In genomic region chr18:24894880-24895279, GRCh38 we compare ENCODE assay signal across 14 cellular contexts.
A peak's percentile ranks its signal among the peaks of the same experiment; 100 is the strongest.
DNase-seq lines count a peak whose midpoint lies in the region; ATAC-seq and TF ChIP-seq lines count a peak whose summit lies in the region.
"Had no signal": no experiment of that assay in that cellular context is flagged by ENCODE, and none has a peak within 500 bp of the region (broad histone marks: within the 10 kb centered on the region; RNA-seq: fewer than 3 reads in every experiment).

No MANE protein-coding gene starts in this region.

- no peak overlapping the region for H2AFZ ChIP-seq in IMR-90 (replicated peaks; ENCODE audit: low read length, poor library complexity)
- peak overlapping the region; percentile 12 for H2AFZ ChIP-seq in neuronal stem cell (ENCODE audit: low read length)

- no TSS peak for BruUV-seq in IMR-90 (replicated peaks; lab: Mats Ljungman, UMichigan)

- H3K4me1 ChIP-seq in IMR-90 (ENCODE audit: control insufficient read depth, insufficient read depth, low read length) (peaks cover 11% of the 10 kb centered on the region), adipocyte (ENCODE audit: control insufficient read depth, insufficient read depth, low read length) (no peaks in the 10 kb centered on the region), neuronal stem cell (ENCODE audit: control insufficient read depth in 2 of 2, insufficient read depth in 1 of 2, low read depth in 1 of 2, low read length in 2 of 2) (peaks cover 0 to 4% of the 10 kb centered on the region in 2 donors), lower lobe of right lung (no peaks in the 10 kb centered on the region)
- H3K4me1 ChIP-seq: BLaER1, Caco-2, HAP-1 had no signal

- DNase-seq in IMR-90: peak; percentile 20
- DNase-seq in adipocyte (ENCODE audit: low read depth): peak; percentile 33
- peak; percentile 54 for DNase-seq in fibroblast of villous mesenchyme (ENCODE audit: low read depth)
- no peak for DNase-seq in neuronal stem cell (ENCODE audit: low spot score)
- DNase-seq in AML-193 (lab: John Stamatoyannopoulos, UW): no peak
- no peak for DNase-seq in lower lobe of right lung
- DNase-seq: Caco-2; CD8-positive, alpha-beta memory T cell; DMS53; HFFc6 had no signal

- no CpG with 5 or more reads among the region's 2 CpGs for WGBS in IMR-90 (ENCODE audit: extremely low coverage in 2 of 2, insufficient read length in 1 of 2), 2 experiments
- no CpG with 5 or more reads among the region's 2 CpGs for WGBS in neuronal stem cell (ENCODE audit: extremely low coverage in 2 of 2, insufficient read length in 2 of 2, insufficient replicate concordance in 1 of 2), 2 donors

- in situ Hi-C loops in IMR-90 (cut with MboI; ENCODE audit: low sequenced_read_pairs): no loop called here

- H3K27me3 ChIP-seq in IMR-90 (ENCODE audit: control insufficient read depth, insufficient read depth, low read length): no peaks in the 10 kb centered on the region; the same call in 1 of the 2 replicates
- H3K27me3 ChIP-seq in adipocyte (replicated peaks; ENCODE audit: control insufficient read depth, insufficient read depth, low read length): no peaks in the 10 kb centered on the region
- H3K27me3 ChIP-seq in neuronal stem cell (ENCODE audit: control insufficient read depth in 3 of 3, insufficient read depth in 3 of 3, low read depth in 1 of 3, low read length in 3 of 3): no peaks in the 10 kb centered on the region
- H3K27me3 ChIP-seq in lower lobe of right lung (ENCODE audit: low read depth): no peaks in the 10 kb centered on the region
- H3K27me3 ChIP-seq: BLaER1 had no signal

- H2BK5ac ChIP-seq in IMR-90 (ENCODE audit: low read depth, low read length, poor library complexity, severe bottlenecking) (no peak overlapping the region), neuronal stem cell (ENCODE audit: low read length) (no peak overlapping the region)

- H4K8ac ChIP-seq in IMR-90 (ENCODE audit: low read depth in 2 of 2, low read length in 2 of 2) (no peak overlapping the region), neuronal stem cell (ENCODE audit: low read depth, low read length) (no peak overlapping the region)

- H2BK12ac ChIP-seq in neuronal stem cell (ENCODE audit: low read length): no peak overlapping the region

- H3K4me3 ChIP-seq in IMR-90 (ENCODE audit: insufficient read depth, low read depth, low read length) (no peak overlapping the region), adipocyte (ENCODE audit: low read length) (no peak overlapping the region), fibroblast of villous mesenchyme (ENCODE audit: low read depth, low read length) (no peak overlapping the region), neuronal stem cell (ENCODE audit: low read length in 2 of 2) (no peak overlapping the region), lower lobe of right lung (no peak overlapping the region)
- H3K4me3 ChIP-seq: BLaER1, HAP-1 had no signal

- ATAC-seq in IMR-90 (ENCODE audit: low read depth): peak; percentile 57
- ATAC-seq in GM18873 (IDR thresholded peaks at IDR 0.05; ENCODE audit: low FRiP score, unreplicated experiment): no peak
- ATAC-seq in lower lobe of right lung: no peak

- CTCF ChIA-PET in IMR-90 (lab: Yijun Ruan, JAX): interaction anchor here (0.6 kb wide), 1 partner anchor 29 kb away, joined by 4 read pairs; no protein-coding TSS in a partner anchor

- intact Hi-C loops in IMR-90 (cut with micrococcal nuclease): loop anchor here (10.0 kb wide), 1 partner anchor 180 kb away; no protein-coding TSS in a partner anchor
- intact Hi-C loops in lower lobe of right lung (cut with DNase I): no loop called here

- H3K14ac ChIP-seq in IMR-90 (replicated peaks; ENCODE audit: low read depth, low read length) (no peak overlapping the region), neuronal stem cell (ENCODE audit: low read length) (no peak overlapping the region)

- H3K9me1 ChIP-seq in IMR-90 (ENCODE audit: insufficient read depth, low read length): no peaks in the 10 kb centered on the region; the same call in 1 of the 2 replicates

- no peak overlapping the region for H3K56ac ChIP-seq in IMR-90 (ENCODE audit: extremely low read depth, insufficient read depth, low read length)

- TF ChIP-seq RAD21 in IMR-90 (IDR thresholded peaks at IDR 0.05; ENCODE audit: low read length): no peak

- H2AK5ac ChIP-seq in IMR-90 (ENCODE audit: low read depth, low read length) (no peak overlapping the region), neuronal stem cell (ENCODE audit: low read depth, low read length) (no peak overlapping the region)

- H4K91ac ChIP-seq in IMR-90 (ENCODE audit: insufficient read depth, low read depth, low read length): no peak overlapping the region
- H4K91ac ChIP-seq in neuronal stem cell (ENCODE audit: low read depth, low read length, poor library complexity): no peak overlapping the region

- H3K9me3 ChIP-seq in IMR-90 (ENCODE audit: control insufficient read depth, insufficient read depth, low read length): no peaks in the 10 kb centered on the region
- H3K9me3 ChIP-seq in adipocyte (ENCODE audit: control insufficient read depth, low read length): no peaks in the 10 kb centered on the region
- H3K9me3 ChIP-seq in neuronal stem cell (replicated peaks in 1 of 2; ENCODE audit: control insufficient read depth in 2 of 2, insufficient read depth in 1 of 2, low read depth in 1 of 2, low read length in 2 of 2): no peaks in the 10 kb centered on the region
- H3K9me3 ChIP-seq in lower lobe of right lung: no peaks in the 10 kb centered on the region
- H3K9me3 ChIP-seq: BLaER1, Caco-2, HAP-1 had no signal

- H2BK120ac ChIP-seq in IMR-90 (ENCODE audit: low read depth, low read length): no peak overlapping the region
- H2BK120ac ChIP-seq in neuronal stem cell (ENCODE audit: low read depth, low read length): no peak overlapping the region

- H2BK15ac ChIP-seq in IMR-90 (ENCODE audit: low read depth, low read length) (no peak overlapping the region), neuronal stem cell (ENCODE audit: low read length) (no peak overlapping the region)

- H3K4me2 ChIP-seq in IMR-90 (ENCODE audit: low read depth, low read length): peak overlapping the region; percentile 39; the same call in 1 of the 2 replicates
- H3K4me2 ChIP-seq in neuronal stem cell (ENCODE audit: insufficient read depth, low read length, poor library complexity, severe bottlenecking): no peak overlapping the region
- H3K4me2 ChIP-seq: BLaER1 had no signal

- H4K5ac ChIP-seq in IMR-90 (ENCODE audit: low read depth, low read length): no peak overlapping the region

- POLR2A ChIA-PET in IMR-90 (lab: Charles Lee; ENCODE audit: unreplicated experiment): no interaction called here

- H3K23ac ChIP-seq in IMR-90 (ENCODE audit: low read depth, low read length): no peak overlapping the region
- H3K23ac ChIP-seq in neuronal stem cell (ENCODE audit: low read depth, low read length, poor library complexity): no peak overlapping the region

- dilution Hi-C loops in IMR-90 (cut with HindIII; ENCODE audit: low sequenced_read_pairs, unreplicated experiment): no loop called here

- no peak overlapping the region for H3K9ac ChIP-seq in IMR-90 (ENCODE audit: low read depth, low read length)
- H3K9ac ChIP-seq in adipocyte (ENCODE audit: low read length): no peak overlapping the region
- no peak overlapping the region for H3K9ac ChIP-seq in neuronal stem cell (ENCODE audit: low read depth, low read length, poor library complexity)
- H3K9ac ChIP-seq: BLaER1 had no signal

- H2BK20ac ChIP-seq in IMR-90 (ENCODE audit: low read depth, low read length): no peak overlapping the region; the same call in 1 of the 2 replicates

- TF ChIP-seq CTCF in IMR-90 (conservative IDR thresholded peaks at IDR 0.05; ENCODE audit: low read depth, low read length): no peak
- no peak for TF ChIP-seq CTCF in fibroblast of villous mesenchyme (IDR thresholded peaks at IDR 0.05; ENCODE audit: insufficient read depth, low read depth, low read length)
- no peak for TF ChIP-seq CTCF in lower lobe of right lung (IDR thresholded peaks at IDR 0.05)

- H3K18ac ChIP-seq in IMR-90 (ENCODE audit: low read depth, low read length) (no peak overlapping the region), neuronal stem cell (ENCODE audit: low read length) (no peak overlapping the region)

- no peaks in the 10 kb centered on the region for H4K20me1 ChIP-seq in IMR-90 (ENCODE audit: insufficient read depth, low read length)
- H4K20me1 ChIP-seq: BLaER1 had no signal

- H3K79me1 ChIP-seq in IMR-90 (ENCODE audit: low read depth in 1 of 2, low read length in 2 of 2): no peaks in the 10 kb centered on the region
- no peaks in the 10 kb centered on the region for H3K79me1 ChIP-seq in neuronal stem cell (ENCODE audit: low read depth, low read length)

- no peak for TF ChIP-seq POLR2A in IMR-90 (IDR thresholded peaks at IDR 0.05; ENCODE audit: low read depth, low read length)

- H2AK9ac ChIP-seq in IMR-90 (replicated peaks; ENCODE audit: low read depth, low read length, poor library complexity): no peak overlapping the region

- peak overlapping the region; percentile 2; the same call in 1 of the 2 replicates for H3K27ac ChIP-seq in IMR-90 (ENCODE audit: insufficient read depth, low read length)
- H3K27ac ChIP-seq in neuronal stem cell (replicated peaks; ENCODE audit: low read length): no peak overlapping the region
- H3K27ac ChIP-seq in lower lobe of right lung: no peak overlapping the region
- H3K27ac ChIP-seq: 22Rv1, BLaER1 had no signal

- H3K4ac ChIP-seq in IMR-90 (ENCODE audit: low read depth, low read length) (no peak overlapping the region), neuronal stem cell (ENCODE audit: low read length) (no peak overlapping the region)

- H3K36me3 ChIP-seq in IMR-90 (ENCODE audit: control insufficient read depth, insufficient read depth, low read length) (no peaks in the 10 kb centered on the region), adipocyte (ENCODE audit: control insufficient read depth, insufficient read depth, low read length, severe bottlenecking) (no peaks in the 10 kb centered on the region), neuronal stem cell (replicated peaks in 1 of 2; ENCODE audit: control insufficient read depth in 2 of 2, insufficient read depth in 2 of 2, low read length in 2 of 2) (no peaks in the 10 kb centered on the region), lower lobe of right lung (no peaks in the 10 kb centered on the region)
- H3K36me3 ChIP-seq: BLaER1, HAP-1 had no signal

TF ChIP-seq in IMR-90, 13 proteins besides CTCF, POLR2A, EP300 and RAD21 (continues in another document):
- TF ChIP-seq BHLHE40 (IDR thresholded peaks at IDR 0.05; ENCODE audit: low read depth, low read length): no peak
- no peak for TF ChIP-seq CEBPB (IDR thresholded peaks at IDR 0.05; ENCODE audit: low read depth, low read length)
- TF ChIP-seq MXI1 (IDR thresholded peaks at IDR 0.05; ENCODE audit: borderline replicate concordance, low read depth, low read length): no peak
- TF ChIP-seq FOS (IDR thresholded peaks at IDR 0.05; ENCODE audit: low read depth, low read length): no peak
- no peak for TF ChIP-seq SMC3 (IDR thresholded peaks at IDR 0.05; ENCODE audit: low read depth, low read length)

Comparison
In these comparisons a context has a peak if more than half of its experiments do, and no peak if none do; other contexts are left out.
1. DNase-seq: peak in IMR-90 (single experiment), adipocyte (single experiment) and fibroblast of villous mesenchyme (single experiment); none in neuronal stem cell (single experiment), AML-193 (0 of 2) and lower lobe of right lung (single experiment).